Comparison of ENCODE assay signal across 14 cellular contexts in genomic region chr15:78048410-78048946, GRCh38. TPM values are rescaled to one million over a fixed set of nuclear protein-coding genes. Genes with fewer than 3 reads are reported as not detected.
A peak's percentile ranks its signal among the peaks of the same experiment; 100 is the strongest.
DNase-seq lines count a peak whose midpoint lies in the region; ATAC-seq and TF ChIP-seq lines count a peak whose summit lies in the region.
"Had no signal": no experiment of that assay in that cellular context is flagged by ENCODE, and none has a peak within 500 bp of the region (broad histone marks: within the 10 kb centered on the region; RNA-seq: fewer than 3 reads in every experiment).

No MANE protein-coding gene starts in this region.

- TF ChIP-seq CTCF in NB4 (IDR thresholded peaks at IDR 0.05; ENCODE audit: low read depth, low read length) (no peak), stomach (IDR thresholded peaks at IDR 0.05) (no peak)

- intact Hi-C loops in stomach (cut with DNase I; ENCODE audit: low total_unique reads): no loop called here

- no peak for TF ChIP-seq POLR2A in NB4 (IDR thresholded peaks at IDR 0.05; ENCODE audit: extremely low read depth, insufficient read length)
- no peak for TF ChIP-seq POLR2A in stomach (IDR thresholded peaks at IDR 0.05)

- H3K9me3 ChIP-seq in adipocyte (ENCODE audit: control insufficient read depth, low read length) (no peaks in the 10 kb centered on the region), stomach (no peaks in the 10 kb centered on the region)

- peaks cover 75% of the 10 kb centered on the region for H3K4me1 ChIP-seq in adipocyte (ENCODE audit: control insufficient read depth, insufficient read depth, low read length)
- peaks cover 52 to 99% (median 70%) of the 10 kb centered on the region in 4 donors for H3K4me1 ChIP-seq in stomach

- H3K4me3 ChIP-seq in NB4 (ENCODE audit: low read depth, low read length) (peak overlapping the region; percentile 27), adipocyte (ENCODE audit: low read length) (peak overlapping the region; percentile 31), stomach (no peak overlapping the region)
- H3K4me3 ChIP-seq: cardiac muscle cell, neural progenitor cell had no signal

- H3K27ac ChIP-seq in stomach: peak overlapping the region in 4 of 5 donors; percentile 53 to 75 (median 65)
- H3K27ac ChIP-seq: cardiac muscle cell, neural progenitor cell had no signal

- no peak for ATAC-seq in left lobe of liver
- ATAC-seq: PC-3 had no signal

- H3K27me3 ChIP-seq in adipocyte (replicated peaks; ENCODE audit: control insufficient read depth, insufficient read depth, low read length) (no peaks in the 10 kb centered on the region), stomach (no peaks in the 10 kb centered on the region)
- H3K27me3 ChIP-seq: cardiac muscle cell, neural progenitor cell had no signal

- peaks cover 16% of the 10 kb centered on the region for H3K36me3 ChIP-seq in adipocyte (ENCODE audit: control insufficient read depth, insufficient read depth, low read length, severe bottlenecking)
- H3K36me3 ChIP-seq in stomach: peaks cover 7 to 36% (median 26%) of the 10 kb centered on the region in 4 donors
- H3K36me3 ChIP-seq: cardiac muscle cell, neural progenitor cell had no signal

- TF ChIP-seq EP300 in stomach (IDR thresholded peaks at IDR 0.05): no peak

- H3K9ac ChIP-seq in adipocyte (ENCODE audit: low read length): peak overlapping the region; percentile 56
- H3K9ac ChIP-seq: neural progenitor cell had no signal

- in situ Hi-C loops in G401 (cut with HindIII; ENCODE audit: low sequenced_read_pairs): no loop called here

- 62 to 80% (median 76%) methylated on average over 8 of the region's 8 CpGs for WGBS in stomach, 5 donors

- DNase-seq in NB4 (ENCODE audit: low read depth): no peak
- no peak for DNase-seq in adipocyte (ENCODE audit: low read depth)
- DNase-seq in left lobe of liver (ENCODE audit: low spot score): peak; percentile 32
- DNase-seq in stomach: no peak
- DNase-seq in G401 (ENCODE audit: low spot score): no peak
- no peak for DNase-seq in NCI-H1105 treated with DMSO at 0.1 percent for 48 hours (lab: John Stamatoyannopoulos, UW)
- DNase-seq in SKM-1 (lab: John Stamatoyannopoulos, UW; ENCODE audit: unreplicated experiment): no peak
- DNase-seq in ureter (ENCODE audit: low spot score): no peak
- DNase-seq: DMS79, NCI-H1436 treated with DMSO at 0.1 percent for 48 hours, PC-3 had no signal

RNA-seq across cellular contexts. Expression of gene TBC1D2B, which starts 29.0 kb away (rescaled TPM):
- 50.4 TPM for total RNA-seq in left lobe of liver
- 10 to 100 TPM; 38.2 to 61.7 (median 58.3) TPM for total RNA-seq in stomach
- 10 to 100 TPM in 2 of 3 donors, 1 to 10 TPM in 1; 9.3 to 12.4 (median 11.7) TPM for polyA plus RNA-seq in stomach
- total RNA-seq in G401 (2014; rRNA removed; shearing (Covaris generic)): 9.7 and 13.9 TPM in 2 replicates
- 103 TPM for total RNA-seq in ureter

RNA-seq across cellular contexts. Expression of gene SH2D7, which starts 43.9 kb away (rescaled TPM):
- total RNA-seq in left lobe of liver (not detected), stomach (under 1 TPM in 2 of 5 donors, not detected in 3; 0.29 to 0.45 TPM), ureter (not detected)
- polyA plus RNA-seq in stomach: not detected
- total RNA-seq in G401 (2014; rRNA removed; shearing (Covaris generic)): not detected in 2 replicates
- total RNA-seq: cardiac muscle cell, H4, PC-3 had no signal

Comparison
In these comparisons a context has a peak if more than half of its experiments do, and no peak if none do; other contexts are left out.
1. H3K4me3 ChIP-seq: peak in NB4 (single experiment) and adipocyte (single experiment); none in stomach (0 of 4).